Comparison of ENCODE assay signal across 9 cellular contexts in genomic region chr4:38601244-38601915, GRCh38.
DNase-seq lines count a peak whose midpoint lies in the region; ATAC-seq and TF ChIP-seq lines count a peak whose summit lies in the region.
"Had no signal": no experiment of that assay in that cellular context is flagged by ENCODE, and none has a peak within 500 bp of the region (broad histone marks: within the 10 kb centered on the region; RNA-seq: fewer than 3 reads in every experiment).

No MANE protein-coding gene starts in this region.

- no peaks in the 10 kb centered on the region for H3K27me3 ChIP-seq in upper lobe of right lung
- H3K27me3 ChIP-seq in esophagus squamous epithelium: no peaks in the 10 kb centered on the region

- no peak for TF ChIP-seq CTCF in fibroblast of villous mesenchyme (IDR thresholded peaks at IDR 0.05; ENCODE audit: insufficient read depth, low read depth, low read length)
- TF ChIP-seq CTCF in upper lobe of right lung (IDR thresholded peaks at IDR 0.05): no peak
- no peak for TF ChIP-seq CTCF in esophagus squamous epithelium (IDR thresholded peaks at IDR 0.05)

- H3K36me3 ChIP-seq in upper lobe of right lung (no peaks in the 10 kb centered on the region), esophagus squamous epithelium (no peaks in the 10 kb centered on the region)
- H3K36me3 ChIP-seq: thoracic aorta had no signal

- 50 to 56% methylated on average over 6 of the region's 6 CpGs for WGBS in esophagus squamous epithelium, 2 donors

- ATAC-seq in Right ventricle myocardium superior (ENCODE audit: poor library complexity) (no peak), upper lobe of right lung (peak; percentile 73), HG02981 (IDR thresholded peaks at IDR 0.05; ENCODE audit: unreplicated experiment) (no peak)

- H3K4me3 ChIP-seq in fibroblast of villous mesenchyme (ENCODE audit: low read depth, low read length) (no peak overlapping the region), upper lobe of right lung (no peak overlapping the region), esophagus squamous epithelium (no peak overlapping the region)
- H3K4me3 ChIP-seq: thoracic aorta had no signal

- H3K4me1 ChIP-seq in upper lobe of right lung (peaks cover 21% of the 10 kb centered on the region), esophagus squamous epithelium (peaks cover 6 to 22% (median 9%) of the 10 kb centered on the region in 3 donors)

- TF ChIP-seq POLR2A in esophagus squamous epithelium (IDR thresholded peaks at IDR 0.05): no peak

- H3K9me3 ChIP-seq in upper lobe of right lung (no peaks in the 10 kb centered on the region), esophagus squamous epithelium (no peaks in the 10 kb centered on the region)
- H3K9me3 ChIP-seq: thoracic aorta had no signal

- no peak overlapping the region for H3K27ac ChIP-seq in upper lobe of right lung
- H3K27ac ChIP-seq in esophagus squamous epithelium: no peak overlapping the region
- H3K27ac ChIP-seq: thoracic aorta had no signal

- peak; percentile 76 for DNase-seq in cardiac septum (ENCODE audit: low spot score)
- DNase-seq in Right ventricle myocardium superior: no peak
- peak; percentile 53 for DNase-seq in OCI-M1 (lab: John Stamatoyannopoulos, UW)
- DNase-seq in fibroblast of villous mesenchyme (ENCODE audit: low read depth): peak; percentile 76
- DNase-seq in upper lobe of right lung: no peak
- no peak for DNase-seq in LoVo (ENCODE audit: low spot score)
- no peak for DNase-seq in esophagus squamous epithelium (lab: John Stamatoyannopoulos, UW)

- intact Hi-C loops in cardiac septum (cut with DNase I) (no loop called here), Right ventricle myocardium superior (cut with DNase I) (no loop called here), upper lobe of right lung (cut with DNase I) (no loop called here), esophagus squamous epithelium (cut with DNase I) (no loop called here)

Comparison
In these comparisons a context has a peak if more than half of its experiments do, and no peak if none do; other contexts are left out.
1. DNase-seq: peak in cardiac septum (single experiment), OCI-M1 (single experiment) and fibroblast of villous mesenchyme (single experiment); none in Right ventricle myocardium superior (single experiment), upper lobe of right lung (single experiment), LoVo (single experiment) and esophagus squamous epithelium (single experiment).